In genomic region chr1:234986750-234987414, GRCh38 we compare ENCODE assay signal across 9 cellular contexts.
A peak's percentile ranks its signal among the peaks of the same experiment; 100 is the strongest.
DNase-seq lines count a peak whose midpoint lies in the region; ATAC-seq and TF ChIP-seq lines count a peak whose summit lies in the region.
"Had no signal": no experiment of that assay in that cellular context is flagged by ENCODE, and none has a peak within 500 bp of the region (broad histone marks: within the 10 kb centered on the region; RNA-seq: fewer than 3 reads in every experiment).

No MANE protein-coding gene starts in this region.

- peak overlapping the region; percentile 8 for H3K27ac Mint-ChIP-seq in CD4-positive, alpha-beta T cell

- H3K4me3 ChIP-seq in SK-N-MC (0 out of 2 replicates have a peak overlapping the region, but pooled peaks have one; percentile 21), esophagus squamous epithelium (no peak overlapping the region), neutrophil (ENCODE audit: low read depth in 1 of 2, low read length in 1 of 2) (no peak overlapping the region)

- H3K36me3 Mint-ChIP-seq in CD4-positive, alpha-beta T cell (ENCODE audit: low read depth) = no peaks in the 10 kb centered on the region

- 35 to 55% methylated on average over 9 of the region's 9 CpGs for WGBS in esophagus squamous epithelium, 2 donors

- H3K27ac ChIP-seq in CD4-positive, alpha-beta T cell (ENCODE audit: low read depth, low read length) = no peak overlapping the region
- H3K27ac ChIP-seq in SK-N-MC (peak overlapping the region; percentile 76), esophagus squamous epithelium (peak overlapping the region; percentile 76 to 93 (median 89)), neutrophil (peak overlapping the region; percentile 58)
- H3K27ac ChIP-seq: KMS-11 had no signal

- ATAC-seq in CD4-positive, alpha-beta T cell (ENCODE audit: poor library complexity) = peak; percentile 32
- ATAC-seq in HG03095 (IDR thresholded peaks at IDR 0.05; ENCODE audit: unreplicated experiment) (no peak), GM18502 (IDR thresholded peaks at IDR 0.05; ENCODE audit: poor library complexity, unreplicated experiment) (no peak)

- H3K9me3 ChIP-seq in CD4-positive, alpha-beta T cell (ENCODE audit: control insufficient read depth, low read length) = no peaks in the 10 kb centered on the region
- H3K9me3 ChIP-seq in SK-N-MC (ENCODE audit: low read depth, low read length) (no peaks in the 10 kb centered on the region), esophagus squamous epithelium (no peaks in the 10 kb centered on the region), neutrophil (no peaks in the 10 kb centered on the region)

- CTCF ChIA-PET in CD4-positive, alpha-beta T cell (lab: Charles Lee) = interaction anchor here (0.9 kb wide), 1 partner anchor 389 kb away, joined by 3 read pairs; no protein-coding TSS in a partner anchor

- no peaks in the 10 kb centered on the region for H3K27me3 ChIP-seq in CD4-positive, alpha-beta T cell (ENCODE audit: control insufficient read depth, insufficient read depth, low read length)
- H3K27me3 ChIP-seq in esophagus squamous epithelium (no peaks in the 10 kb centered on the region), neutrophil (no peaks in the 10 kb centered on the region)

- no peak for TF ChIP-seq CTCF in CD4-positive, alpha-beta T cell (IDR thresholded peaks at IDR 0.05)
- TF ChIP-seq CTCF in esophagus squamous epithelium (IDR thresholded peaks at IDR 0.05) (no peak), neutrophil (IDR thresholded peaks at IDR 0.05) (no peak)

- H3K4me1 Mint-ChIP-seq in CD4-positive, alpha-beta T cell (ENCODE audit: low read depth) = peaks cover 56% of the 10 kb centered on the region

- intact Hi-C loops in CD4-positive, alpha-beta T cell (cut with DNase I, micrococcal nuclease) = loop anchor here in 1 of 2 experiments (10.0 kb wide), 1 partner anchor 88 kb away; no protein-coding TSS in a partner anchor
- intact Hi-C loops in esophagus squamous epithelium (cut with DNase I) = no loop called here
- intact Hi-C loops in posterior vena cava (cut with DNase I) = loop anchor here (5.0 to 10.0 kb wide), 2 partner anchors 372 to 375 kb away; partner anchors contain the start of gene IRF2BP2 (in 2 of the 2)

- H3K36me3 ChIP-seq in SK-N-MC (ENCODE audit: insufficient read depth, low read length) (no peaks in the 10 kb centered on the region), esophagus squamous epithelium (no peaks in the 10 kb centered on the region), neutrophil (no peaks in the 10 kb centered on the region)

- no peaks in the 10 kb centered on the region for H3K9me3 Mint-ChIP-seq in CD4-positive, alpha-beta T cell

- peak overlapping the region; percentile 54 for H3K9ac ChIP-seq in SK-N-MC (ENCODE audit: insufficient read length)
- H3K9ac ChIP-seq: KMS-11 had no signal

- DNase-seq in CD4-positive, alpha-beta T cell = no peak
- DNase-seq in SK-N-MC (ENCODE audit: low read depth, low spot score) (no peak), esophagus squamous epithelium (lab: John Stamatoyannopoulos, UW) (no peak), posterior vena cava (ENCODE audit: low spot score) (no peak), epidermal melanocyte (ENCODE audit: insufficient read length, low spot score) (no peak)

- H3K4me1 ChIP-seq in esophagus squamous epithelium (peaks cover 17 to 54% (median 40%) of the 10 kb centered on the region in 3 donors), neutrophil (ENCODE audit: control insufficient read depth in 1 of 2, insufficient read depth in 1 of 2, low read depth in 1 of 2, low read length in 1 of 2) (peaks cover 43 to 49% of the 10 kb centered on the region in 2 experiments)

- POLR2A ChIA-PET in CD4-positive, alpha-beta T cell (lab: Charles Lee) = interaction anchor here (0.9 kb wide), 1 partner anchor 613 kb away, joined by 3 read pairs; the partner anchor contains the start of gene COA6

- TF ChIP-seq POLR2A in esophagus squamous epithelium (IDR thresholded peaks at IDR 0.05) = no peak

- peak overlapping the region; percentile 8 for H3K4me3 Mint-ChIP-seq in CD4-positive, alpha-beta T cell

- H3K27me3 Mint-ChIP-seq in CD4-positive, alpha-beta T cell = no peaks in the 10 kb centered on the region
